Comparison of ENCODE assay signal across 1 cellular context in the genomic region with DNA sequence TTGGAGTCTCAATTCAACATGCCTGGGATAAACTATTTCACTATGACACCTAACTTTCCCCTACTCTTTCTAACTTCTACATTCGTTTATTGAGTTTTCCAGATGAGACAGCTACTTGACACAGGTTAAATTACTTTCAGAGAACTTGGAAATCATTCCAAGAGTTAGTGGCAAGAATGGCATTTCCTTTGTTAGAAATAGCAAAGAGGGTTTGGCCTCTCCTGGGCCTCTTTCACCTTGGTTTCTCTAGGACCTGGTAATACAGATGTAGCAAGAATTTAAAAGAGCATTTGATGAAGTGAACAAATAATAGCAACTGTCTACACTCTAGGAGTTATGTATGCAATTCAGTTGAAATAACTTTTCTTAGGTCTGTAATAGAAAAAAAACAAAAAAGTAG.
TF ChIP-seq lines count a peak whose summit lies in the region.

No MANE protein-coding gene starts in this region.

TF ChIP-seq in endothelial cell of umbilical vein, 7 proteins besides CTCF, POLR2A, EP300 and RAD21 (continued from another document):
- TF ChIP-seq MAX (IDR thresholded peaks at IDR 0.05; ENCODE audit: insufficient read depth, insufficient read length): no peak
- no peak for TF ChIP-seq EZH2 (IDR thresholded peaks at IDR 0.05; ENCODE audit: borderline replicate concordance, low read depth, low read length, severe bottlenecking)
- no peak for TF ChIP-seq POLR2AphosphoS5 (IDR thresholded peaks at IDR 0.05; ENCODE audit: insufficient read depth, low read depth, low read length)
- TF ChIP-seq FOS (IDR thresholded peaks at IDR 0.05; ENCODE audit: borderline replicate concordance, insufficient read depth, low read length): no peak
- TF ChIP-seq GATA2 (IDR thresholded peaks at IDR 0.05; ENCODE audit: insufficient read depth, insufficient read length, low read depth, low read length): no peak
TF ChIP-seq in endothelial cell of umbilical vein: peak in this region for 0.
